ENCODE assay signal across 19 cellular contexts in genomic region chr9:93124793-93125192, GRCh38. TPM values are rescaled to one million over a fixed set of nuclear protein-coding genes. Genes with fewer than 3 reads are reported as not detected.
DNase-seq lines count a peak whose midpoint lies in the region; ATAC-seq, FAIRE-seq and TF ChIP-seq lines count a peak whose summit lies in the region.
"Had no signal": no experiment of that assay in that cellular context is flagged by ENCODE, and none has a peak within 500 bp of the region (broad histone marks: within the 10 kb centered on the region; RNA-seq: fewer than 3 reads in every experiment).

No MANE protein-coding gene starts in this region.

- intact Hi-C loops in CD14-positive monocyte (cut with micrococcal nuclease) = no loop called here

- ATAC-seq in GM18870 (IDR thresholded peaks at IDR 0.05; ENCODE audit: unreplicated experiment) = no peak
- ATAC-seq: HCT116 had no signal

- H3K36me3 ChIP-seq in osteoblast (ENCODE audit: insufficient read depth, low read length) (peaks cover 2% of the 10 kb centered on the region), SK-N-SH (replicated peaks in 1 of 2; ENCODE audit: control insufficient read depth in 1 of 2, insufficient read depth in 2 of 2, low read length in 1 of 2) (peaks cover 0 to 7% of the 10 kb centered on the region in 2 experiments), brain microvascular endothelial cell (replicated peaks) (peaks cover 3% of the 10 kb centered on the region)

- DNase-seq in CD14-positive monocyte (ENCODE audit: low spot score) (peak; percentile 26), GM12891 (ENCODE audit: insufficient read length, low spot score) (peak; percentile 7), chondrocyte (ENCODE audit: low spot score) (peak; percentile 88), osteoblast (ENCODE audit: insufficient read length, low spot score, missing footprints) (peak; percentile 45), SK-N-SH (no peak), KBM-7 (no peak), brain microvascular endothelial cell (no peak)
- DNase-seq: Karpas-422, NCI-H1694, NCI-H510A, small intestine, stomach had no signal

- H3K4me1 ChIP-seq in osteoblast (ENCODE audit: insufficient read depth, low read length) (peaks cover 7% of the 10 kb centered on the region), SK-N-SH (ENCODE audit: control insufficient read depth in 1 of 2, insufficient read depth in 2 of 2, low read depth in 1 of 2, low read length in 1 of 2) (peaks cover 0 to 39% of the 10 kb centered on the region in 2 experiments; a peak in 1 of 4 replicates)

- no peak overlapping the region for H3K27ac ChIP-seq in osteoblast (ENCODE audit: low read depth, low read length)
- H3K27ac ChIP-seq in SK-N-SH (ENCODE audit: low read depth in 2 of 2, low read length in 1 of 2) = no peak overlapping the region
- no peak overlapping the region for H3K27ac ChIP-seq in brain microvascular endothelial cell
- H3K27ac ChIP-seq: HL-60 had no signal

- no peaks in the 10 kb centered on the region for H3F3A ChIP-seq in SK-N-SH (replicated peaks; ENCODE audit: insufficient read depth)

- H3K36me3 Mint-ChIP-seq in CD14-positive monocyte = peaks cover 67 to 88% of the 10 kb centered on the region in 2 donors
- peaks cover 10% of the 10 kb centered on the region for H3K36me3 Mint-ChIP-seq in chondrocyte (ENCODE audit: low read depth)

- TF ChIP-seq CTCF in CD14-positive monocyte (IDR thresholded peaks at IDR 0.05) = no peak
- no peak for TF ChIP-seq CTCF in chondrocyte (IDR thresholded peaks at IDR 0.05)
- no peak for TF ChIP-seq CTCF in osteoblast (IDR thresholded peaks at IDR 0.05; ENCODE audit: extremely low read depth, low read depth, low read length)
- TF ChIP-seq CTCF in SK-N-SH (IDR thresholded peaks at IDR 0.05) = no peak
- TF ChIP-seq CTCF in brain microvascular endothelial cell (IDR thresholded peaks at IDR 0.05; ENCODE audit: low read depth, low read length, missing control alignments) = no peak

- H3K27ac Mint-ChIP-seq in CD14-positive monocyte = peak overlapping the region in 1 of 7 donors; percentile 62
- H3K27ac Mint-ChIP-seq in chondrocyte (ENCODE audit: unreplicated experiment) = no peak overlapping the region
- H3K27ac Mint-ChIP-seq: activated T-helper 1 cell treated with anti-CD3 and anti-CD28 coated beads, Interleukin-12 subunit alpha, Interleukin-12 subunit beta, Interleukin-2, Interleukin-4 antibody, amounts not matched to agents 30 ng/mL and 10 ng/mL and 1 ng/mL, durations not matched to agents 14 hours and 24 hours and 36 hours had no signal

- H3K79me2 ChIP-seq in osteoblast (ENCODE audit: insufficient read depth, low read length) (peaks cover 21% of the 10 kb centered on the region), SK-N-SH (ENCODE audit: insufficient read depth) (no peaks in the 10 kb centered on the region)

- TF ChIP-seq EP300 in SK-N-SH (IDR thresholded peaks at IDR 0.05; ENCODE audit: borderline replicate concordance in 1 of 2, low read depth in 1 of 2, low read length in 1 of 2) = no peak

- CTCF ChIA-PET in SK-N-SH (lab: Yijun Ruan, JAX) = interaction anchor here (0.8 to 2.3 kb wide), 2 partner anchors 16 to 121 kb away, joined by 3 to 5 read pairs; no protein-coding TSS in a partner anchor

- no peaks in the 10 kb centered on the region for H3K9me3 ChIP-seq in osteoblast (ENCODE audit: low read depth, low read length)
- H3K9me3 ChIP-seq in SK-N-SH = no peaks in the 10 kb centered on the region
- H3K9me3 ChIP-seq: stomach had no signal

- in situ Hi-C loops in KBM-7 (cut with MboI; ENCODE audit: low pct_unique_long_range_greater_than_20kb, low sequenced_read_pairs) (no loop called here), brain microvascular endothelial cell (cut with HindIII; ENCODE audit: low pct_ligation_motif_present, low sequenced_read_pairs) (no loop called here)

- WGBS in SK-N-SH (ENCODE audit: low lambda C conversion rate) = 98% methylated on average over 9 of the region's 16 CpGs

- H3K9me3 Mint-ChIP-seq in CD14-positive monocyte = peaks cover 0 to 2% (median 0%) of the 10 kb centered on the region in 7 donors
- no peaks in the 10 kb centered on the region for H3K9me3 Mint-ChIP-seq in chondrocyte (ENCODE audit: low read depth)
- H3K9me3 Mint-ChIP-seq: activated T-helper 1 cell treated with anti-CD3 and anti-CD28 coated beads, Interleukin-12 subunit alpha, Interleukin-12 subunit beta, Interleukin-2, Interleukin-4 antibody, amounts not matched to agents 30 ng/mL and 10 ng/mL and 1 ng/mL, durations not matched to agents 14 hours and 24 hours and 36 hours had no signal

- H2AFZ ChIP-seq in osteoblast (ENCODE audit: low read length) (no peak overlapping the region), SK-N-SH (ENCODE audit: low read depth) (no peak overlapping the region)

- POLR2A ChIA-PET in SK-N-SH (lab: Yijun Ruan, JAX) = no interaction called here

- H3K4me3 ChIP-seq in osteoblast (ENCODE audit: insufficient read depth, low read length) = no peak overlapping the region
- H3K4me3 ChIP-seq in SK-N-SH (ENCODE audit: low read depth in 2 of 2, low read length in 1 of 2) = no peak overlapping the region
- no peak overlapping the region for H3K4me3 ChIP-seq in brain microvascular endothelial cell (ENCODE audit: low read depth, low read length)
- H3K4me3 ChIP-seq: lung, stomach had no signal

- no peak for TF ChIP-seq RAD21 in SK-N-SH (IDR thresholded peaks at IDR 0.05; ENCODE audit: low read length)

- H3K27me3 ChIP-seq in osteoblast (ENCODE audit: insufficient read depth, low read length) = no peaks in the 10 kb centered on the region
- H3K27me3 ChIP-seq in SK-N-SH (ENCODE audit: insufficient read depth) = no peaks in the 10 kb centered on the region
- H3K27me3 ChIP-seq in brain microvascular endothelial cell (replicated peaks) = no peaks in the 10 kb centered on the region
- H3K27me3 ChIP-seq: stomach had no signal

- no peak for FAIRE-seq in GM12891 (lab: Jason Lieb, UNC)
- FAIRE-seq: astrocyte, small intestine had no signal

- H3K4me3 Mint-ChIP-seq in CD14-positive monocyte = no peak overlapping the region
- H3K4me3 Mint-ChIP-seq in chondrocyte (ENCODE audit: unreplicated experiment) = no peak overlapping the region
- H3K4me3 Mint-ChIP-seq: activated T-helper 1 cell treated with anti-CD3 and anti-CD28 coated beads, Interleukin-12 subunit alpha, Interleukin-12 subunit beta, Interleukin-2, Interleukin-4 antibody, amounts not matched to agents 30 ng/mL and 10 ng/mL and 1 ng/mL, durations not matched to agents 14 hours and 24 hours and 36 hours had no signal

- H3K4me1 Mint-ChIP-seq in CD14-positive monocyte (peaks cover 70% of the 10 kb centered on the region), chondrocyte (ENCODE audit: low read depth) (peaks cover 42% of the 10 kb centered on the region)

- H3K27me3 Mint-ChIP-seq in CD14-positive monocyte (ENCODE audit: low read depth in 3 of 3) (peaks cover 0 to under 1% (median 0%) of the 10 kb centered on the region in 3 donors), chondrocyte (ENCODE audit: low read depth) (no peaks in the 10 kb centered on the region)

- TF ChIP-seq POLR2A in GM12891 (IDR thresholded peaks at IDR 0.05; ENCODE audit: low read depth, low read length) = no peak

- H3K9ac ChIP-seq in SK-N-SH = no peak overlapping the region

- H3K4me2 ChIP-seq in osteoblast (ENCODE audit: insufficient read depth, low read length) (no peak overlapping the region), SK-N-SH (no peak overlapping the region)

- H4K20me1 ChIP-seq in osteoblast (ENCODE audit: insufficient read depth, low read length) (peaks cover 23% of the 10 kb centered on the region), SK-N-SH (ENCODE audit: insufficient read depth) (0 out of 2 replicates have a peak, but pooled peaks cover 6% of the 10 kb centered on the region)

- H3K9me2 ChIP-seq in SK-N-SH = no peaks in the 10 kb centered on the region

TF ChIP-seq in GM12891, 5 proteins besides CTCF, POLR2A, EP300 and RAD21:
- TF ChIP-seq POU2F2 (IDR thresholded peaks at IDR 0.05; ENCODE audit: low read depth, low read length) (no peak), PAX5 (IDR thresholded peaks at IDR 0.05; ENCODE audit: insufficient read depth, low read length, severe bottlenecking) (no peak), TAF1 (IDR thresholded peaks at IDR 0.05; ENCODE audit: low read depth, low read length) (no peak), SPI1 (IDR thresholded peaks at IDR 0.05; ENCODE audit: low read depth, low read length) (no peak), POLR2AphosphoS5 (IDR thresholded peaks at IDR 0.05; ENCODE audit: low read depth, low read length) (no peak)

TF ChIP-seq in SK-N-SH, 30 proteins besides CTCF, POLR2A, EP300 and RAD21 (continues in another document):
- TF ChIP-seq NRF1 (IDR thresholded peaks at IDR 0.05; ENCODE audit: low read depth, low read length) (no peak), RFX5 (IDR thresholded peaks at IDR 0.05; ENCODE audit: low read length) (no peak), MAX (IDR thresholded peaks at IDR 0.05; ENCODE audit: low read depth) (no peak), RXRA (IDR thresholded peaks at IDR 0.05; ENCODE audit: borderline replicate concordance, low read depth) (no peak), POLR2AphosphoS5 (IDR thresholded peaks at IDR 0.05; ENCODE audit: low read depth, low read length) (no peak), FOSL2 (IDR thresholded peaks at IDR 0.05; ENCODE audit: borderline replicate concordance, low read depth) (no peak)

RNA-seq across cellular contexts. Expression of gene NINJ1, which starts 9.3 kb away (rescaled TPM):
- polyA plus RNA-seq in CD14-positive monocyte (100 to 1,000 TPM; 290 to 469 TPM), SK-N-SH (2012; rRNA removed) (23.2 and 31.7 TPM in 2 replicates)
- polyA plus RNA-seq in GM12891 (2012; ENCODE audit: low read depth, missing spikeins) = 26.6 TPM
- total RNA-seq in chondrocyte (31.5 to 35.4 TPM (median 33.6 TPM) in 3 replicates), osteoblast (33.6 and 34.7 TPM in 2 replicates)
- 12.9 and 25.6 TPM in 2 replicates for polyA plus RNA-seq in SK-N-SH (2012; cell fraction: cytosol; rRNA removed)
- polyA plus RNA-seq in SK-N-SH (2012; cell fraction: nucleus; rRNA removed) = 14.4 and 14.8 TPM in 2 replicates

RNA-seq across cellular contexts. Expression of gene CARD19, which starts 28.8 kb away (rescaled TPM):
- polyA plus RNA-seq in CD14-positive monocyte (100 to 1,000 TPM; 130 to 137 TPM), SK-N-SH (2012; rRNA removed) (141 and 165 TPM in 2 replicates)
- 10.7 TPM for polyA plus RNA-seq in GM12891 (2012; ENCODE audit: low read depth, missing spikeins)
- total RNA-seq in chondrocyte (28.3 to 41.7 TPM (median 40.5 TPM) in 3 replicates), osteoblast (38.4 and 38.6 TPM in 2 replicates)
- polyA plus RNA-seq in SK-N-SH (2012; cell fraction: cytosol; rRNA removed) = 70.5 and 92.4 TPM in 2 replicates
- polyA plus RNA-seq in SK-N-SH (2012; cell fraction: nucleus; rRNA removed) = 149 and 161 TPM in 2 replicates

RNA-seq across cellular contexts. Expression of gene WNK2, which starts 59.1 kb away (rescaled TPM):
- polyA plus RNA-seq in CD14-positive monocyte (not detected), SK-N-SH (2012; rRNA removed) (0.12 and 0.36 TPM in 2 replicates)
- polyA plus RNA-seq in GM12891 (2012; ENCODE audit: low read depth, missing spikeins) = not detected
- total RNA-seq in chondrocyte (0.44 to 3.3 TPM (median 2.3 TPM) in 3 replicates), osteoblast (not detected in 2 replicates)
- 0.40 and 1.2 TPM in 2 replicates for polyA plus RNA-seq in SK-N-SH (2012; cell fraction: cytosol; rRNA removed)
- polyA plus RNA-seq in SK-N-SH (2012; cell fraction: nucleus; rRNA removed) = 1.8 and 5.0 TPM in 2 replicates
- polyA plus RNA-seq: BJ had no signal

Comparison
In these comparisons a context has a peak if more than half of its experiments do, and no peak if none do; other contexts are left out.
1. DNase-seq: peak in CD14-positive monocyte (single experiment), GM12891 (single experiment), chondrocyte (single experiment) and osteoblast (single experiment); none in SK-N-SH (single experiment), KBM-7 (single experiment) and brain microvascular endothelial cell (single experiment).